ENCODE assay signal across 22 cellular contexts in genomic region chr11:106493751-106494150, GRCh38.
"Had no signal": no experiment of that assay in that cellular context is flagged by ENCODE, and none has a peak within 500 bp of the region (broad histone marks: within the 10 kb centered on the region; RNA-seq: fewer than 3 reads in every experiment).

No MANE protein-coding gene starts in this region.

- ATAC-seq: activated CD8-positive, alpha-beta memory T cell treated with anti-CD3 and anti-CD28 coated beads, Interleukin-2, amount 10 ng/mL, durations not matched to agents 7 days and 5 days; foreskin keratinocyte; heart right ventricle; left lobe of liver; psoas muscle; stimulated activated naive CD8-positive, alpha-beta T cell treated with anti-CD3 and anti-CD28 coated beads, Interleukin-15, Interleukin-2, amounts not matched to agents 100 U/mL and 50 U/mL, for 24 hours; T-cell had no signal

- H3K27ac ChIP-seq: breast epithelium, foreskin keratinocyte, heart right ventricle, psoas muscle, sigmoid colon, suprapubic skin, upper lobe of left lung had no signal

- H3K4me1 ChIP-seq: breast epithelium, heart right ventricle, psoas muscle, suprapubic skin, upper lobe of left lung had no signal

- H3K4me3 ChIP-seq: breast epithelium, heart right ventricle, psoas muscle, sigmoid colon, suprapubic skin, upper lobe of left lung had no signal

- H3K27me3 ChIP-seq: breast epithelium, foreskin keratinocyte, heart right ventricle, sigmoid colon, suprapubic skin, upper lobe of left lung had no signal

- H3K36me3 ChIP-seq: breast epithelium, heart right ventricle, sigmoid colon, suprapubic skin, upper lobe of left lung had no signal

- DNase-seq: activated CD4-positive, alpha-beta T cell treated with anti-CD3 and anti-CD28 coated beads for 1 hour; activated CD4-positive, alpha-beta T cell treated with anti-CD3 and anti-CD28 coated beads, Interleukin-2, amount 50 U/mL, for 48 hours; activated CD8-positive, alpha-beta memory T cell treated with anti-CD3 and anti-CD28 coated beads, Interleukin-2, amount 10 ng/mL, durations not matched to agents 7 days and 5 days; activated effector memory CD4-positive, alpha-beta T cell treated with Interleukin-2 at 50 U/mL for 16 hours; activated T-cell treated with anti-CD3 and anti-CD28 coated beads, Interleukin-2, amount 50 U/mL, for 24 hours; amniotic stem cell; effector CD4-positive, alpha-beta T cell; foreskin keratinocyte; heart right ventricle; islet precursor cell; mesenchymal stem cell; occipital lobe; psoas muscle; sigmoid colon; stimulated activated CD4-positive, alpha-beta T cell treated with anti-CD3 and anti-CD28 coated beads, Interleukin-2, amount 100 ng/mL, for 48 hours; stimulated activated naive CD8-positive, alpha-beta T cell treated with anti-CD3 and anti-CD28 coated beads, Interleukin-15, Interleukin-2, amounts not matched to agents 100 U/mL and 50 U/mL, for 24 hours; T-cell; T1000; upper lobe of left lung had no signal

- H3K9me3 ChIP-seq: breast epithelium, sigmoid colon, suprapubic skin, upper lobe of left lung had no signal
